9 cellular contexts compared by ENCODE assay signal in the genomic region with DNA sequence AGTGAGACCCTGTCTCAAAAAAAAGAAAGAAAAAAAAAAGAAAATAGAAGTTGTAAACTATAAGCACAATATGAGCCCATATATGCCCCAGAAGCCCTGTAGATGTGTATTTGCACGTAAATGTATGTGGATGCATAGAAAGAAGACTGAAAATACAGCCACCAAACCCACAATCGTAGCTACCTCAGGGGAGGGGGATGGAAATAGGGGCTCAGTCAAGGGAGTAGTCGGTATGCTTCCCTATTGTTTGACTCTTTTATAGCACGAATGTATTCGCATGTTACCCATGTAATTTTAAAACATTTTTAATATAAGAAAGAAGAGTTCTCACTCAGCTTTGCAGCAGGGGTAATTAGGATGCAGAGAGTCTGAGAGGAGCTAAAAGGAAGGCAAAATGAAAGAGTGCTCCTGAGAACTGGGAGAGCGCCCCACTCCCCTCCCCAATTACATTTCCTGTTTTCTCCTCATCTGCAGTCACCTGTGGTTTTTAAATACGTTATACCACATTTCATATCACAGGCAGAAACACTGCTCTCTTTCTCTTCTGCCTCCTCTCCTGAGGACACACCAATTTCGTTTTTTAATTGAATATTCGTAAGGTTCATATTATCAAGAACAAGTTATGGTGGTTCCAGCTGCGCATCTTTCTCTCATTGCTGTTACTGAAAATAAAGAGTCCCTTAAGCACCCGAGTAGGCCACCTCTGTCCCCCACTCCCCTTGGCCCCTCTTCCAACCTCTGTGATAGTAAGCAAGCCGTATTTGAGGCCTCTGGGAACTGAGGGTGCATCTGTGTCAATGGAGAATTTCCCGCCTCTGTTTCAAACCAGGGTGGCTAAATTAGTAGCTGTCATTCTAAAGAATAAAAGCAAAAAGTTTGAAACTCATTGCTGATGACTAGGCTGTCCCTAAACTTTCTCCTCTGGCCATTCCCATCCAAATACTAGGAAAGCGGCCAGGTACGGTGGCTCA. TPM values are rescaled to one million over a fixed set of nuclear protein-coding genes. Genes with fewer than 3 reads are reported as not detected.
DNase-seq lines count a peak whose midpoint lies in the region; ATAC-seq and TF ChIP-seq lines count a peak whose summit lies in the region.
"Had no signal": no experiment of that assay in that cellular context is flagged by ENCODE, and none has a peak within 500 bp of the region (broad histone marks: within the 10 kb centered on the region; RNA-seq: fewer than 3 reads in every experiment).

No MANE protein-coding gene starts in this region.

- H3K27ac Mint-ChIP-seq in activated CD4-positive, alpha-beta T cell treated with anti-CD3 and anti-CD28 coated beads for 36 hours: peak overlapping the region; percentile 96
- H3K27ac Mint-ChIP-seq in activated CD8-positive, alpha-beta T cell treated with anti-CD3 and anti-CD28 coated beads for 36 hours: peak overlapping the region; percentile 98
- peak overlapping the region; percentile 89 for H3K27ac Mint-ChIP-seq in stimulated activated naive B cell treated with anti-CD40 and anti-IgM and Interleukin-4, amounts not matched to agents 10 μg/mL and 1 μg/mL and 100 μg/mL, for 72 hours
- H3K27ac Mint-ChIP-seq: neural progenitor cell had no signal

- peak; percentile 25 for ATAC-seq in activated CD4-positive, alpha-beta T cell treated with anti-CD3 and anti-CD28 coated beads for 36 hours
- ATAC-seq in HG03064 (IDR thresholded peaks at IDR 0.05; ENCODE audit: low read depth, unreplicated experiment): peak; percentile 37
- ATAC-seq in activated CD8-positive, alpha-beta T cell treated with anti-CD3 and anti-CD28 coated beads for 36 hours: peak; percentile 49
- ATAC-seq in stimulated activated naive B cell treated with anti-CD40 and anti-IgM and Interleukin-4, amounts not matched to agents 10 μg/mL and 1 μg/mL and 100 μg/mL, for 72 hours (replicated peaks): peak in 1 of 2 donors; percentile 6
- ATAC-seq in HG03135 (IDR thresholded peaks at IDR 0.05; ENCODE audit: unreplicated experiment): no peak

- peaks cover 29% of the 10 kb centered on the region for H3K36me3 Mint-ChIP-seq in activated CD4-positive, alpha-beta T cell treated with anti-CD3 and anti-CD28 coated beads for 36 hours (ENCODE audit: low read depth)
- peaks cover 43% of the 10 kb centered on the region for H3K36me3 Mint-ChIP-seq in activated CD8-positive, alpha-beta T cell treated with anti-CD3 and anti-CD28 coated beads for 36 hours (ENCODE audit: low read depth)
- peaks cover 2 to 26% of the 10 kb centered on the region in 2 donors for H3K36me3 Mint-ChIP-seq in stimulated activated naive B cell treated with anti-CD40 and anti-IgM and Interleukin-4, amounts not matched to agents 10 μg/mL and 1 μg/mL and 100 μg/mL, for 72 hours

- peaks cover 55% of the 10 kb centered on the region for H3K4me1 Mint-ChIP-seq in activated CD4-positive, alpha-beta T cell treated with anti-CD3 and anti-CD28 coated beads for 36 hours
- H3K4me1 Mint-ChIP-seq in activated CD8-positive, alpha-beta T cell treated with anti-CD3 and anti-CD28 coated beads for 36 hours (ENCODE audit: low read depth): peaks cover 52% of the 10 kb centered on the region
- peaks cover 59 to 75% of the 10 kb centered on the region in 2 donors for H3K4me1 Mint-ChIP-seq in stimulated activated naive B cell treated with anti-CD40 and anti-IgM and Interleukin-4, amounts not matched to agents 10 μg/mL and 1 μg/mL and 100 μg/mL, for 72 hours

- H3K4me3 Mint-ChIP-seq in activated CD4-positive, alpha-beta T cell treated with anti-CD3 and anti-CD28 coated beads for 36 hours: peak overlapping the region; percentile 72
- peak overlapping the region; percentile 64 for H3K4me3 Mint-ChIP-seq in activated CD8-positive, alpha-beta T cell treated with anti-CD3 and anti-CD28 coated beads for 36 hours
- peak overlapping the region; percentile 74 to 77 for H3K4me3 Mint-ChIP-seq in stimulated activated naive B cell treated with anti-CD40 and anti-IgM and Interleukin-4, amounts not matched to agents 10 μg/mL and 1 μg/mL and 100 μg/mL, for 72 hours
- H3K4me3 Mint-ChIP-seq: neural progenitor cell had no signal

- intact Hi-C loops in activated CD4-positive, alpha-beta T cell treated with anti-CD3 and anti-CD28 coated beads for 36 hours (cut with DNase I, micrococcal nuclease): loop anchor here (1.0 to 2.0 kb wide), 4 partner anchors 9 to 76 kb away; a partner anchor contains a TSS
- intact Hi-C loops in activated CD8-positive, alpha-beta T cell treated with anti-CD3 and anti-CD28 coated beads for 36 hours (cut with micrococcal nuclease): no loop called here

- POLR2A ChIA-PET in activated CD4-positive, alpha-beta T cell treated with anti-CD3 and anti-CD28 coated beads for 36 hours (lab: Charles Lee): interaction anchor here (0.6 to 2.1 kb wide), 5 partner anchors 8 to 71 kb away, joined by 3 to 13 read pairs (median 7); a partner anchor contains a TSS
- POLR2A ChIA-PET in activated CD8-positive, alpha-beta T cell treated with anti-CD3 and anti-CD28 coated beads for 36 hours (lab: Charles Lee): interaction anchor here (0.6 to 4.5 kb wide), 6 partner anchors 10 to 109 kb away, joined by 3 to 36 read pairs (median 4); a partner anchor contains a TSS

- no peaks in the 10 kb centered on the region for H3K9me3 Mint-ChIP-seq in activated CD4-positive, alpha-beta T cell treated with anti-CD3 and anti-CD28 coated beads for 36 hours (ENCODE audit: low read depth)
- no peaks in the 10 kb centered on the region for H3K9me3 Mint-ChIP-seq in activated CD8-positive, alpha-beta T cell treated with anti-CD3 and anti-CD28 coated beads for 36 hours
- H3K9me3 Mint-ChIP-seq in stimulated activated naive B cell treated with anti-CD40 and anti-IgM and Interleukin-4, amounts not matched to agents 10 μg/mL and 1 μg/mL and 100 μg/mL, for 72 hours: no peaks in the 10 kb centered on the region

- peak; percentile 49 for DNase-seq in activated CD4-positive, alpha-beta T cell treated with anti-CD3 and anti-CD28 coated beads for 36 hours
- no peak for DNase-seq in activated CD4-positive, alpha-beta T cell treated with anti-CD3 and anti-CD28 coated beads, Interleukin-2, amount 50 U/mL, for 4 hours
- DNase-seq in activated CD8-positive, alpha-beta T cell treated with anti-CD3 and anti-CD28 coated beads for 36 hours: peak; percentile 50
- no peak for DNase-seq in stimulated activated naive B cell treated with anti-CD40 and anti-IgM and Interleukin-4, amounts not matched to agents 10 μg/mL and 1 μg/mL and 100 μg/mL, for 72 hours
- DNase-seq in stimulated activated CD8-positive, alpha-beta memory T cell treated with anti-CD3 and anti-CD28 coated beads, Interleukin-4, amount 100 ng/mL, for 48 hours: no peak
- DNase-seq in DMS79 treated with DMSO at 0.1 percent for 48 hours (lab: John Stamatoyannopoulos, UW): no peak

- H3K27me3 Mint-ChIP-seq in activated CD4-positive, alpha-beta T cell treated with anti-CD3 and anti-CD28 coated beads for 36 hours: no peaks in the 10 kb centered on the region
- no peaks in the 10 kb centered on the region for H3K27me3 Mint-ChIP-seq in activated CD8-positive, alpha-beta T cell treated with anti-CD3 and anti-CD28 coated beads for 36 hours
- H3K27me3 Mint-ChIP-seq in stimulated activated naive B cell treated with anti-CD40 and anti-IgM and Interleukin-4, amounts not matched to agents 10 μg/mL and 1 μg/mL and 100 μg/mL, for 72 hours: no peaks in the 10 kb centered on the region

- no peak for TF ChIP-seq CTCF in activated CD8-positive, alpha-beta T cell treated with anti-CD3 and anti-CD28 coated beads for 36 hours (IDR thresholded peaks at IDR 0.05)

- CTCF ChIA-PET in activated CD4-positive, alpha-beta T cell treated with anti-CD3 and anti-CD28 coated beads for 36 hours (lab: Charles Lee): interaction anchor here (0.6 to 2.3 kb wide), 5 partner anchors 8 to 34 kb away, joined by 3 to 12 read pairs (median 3); a partner anchor contains a TSS
- CTCF ChIA-PET in activated CD8-positive, alpha-beta T cell treated with anti-CD3 and anti-CD28 coated beads for 36 hours (lab: Charles Lee): interaction anchor here (1.0 to 2.9 kb wide), 4 partner anchors 10 to 73 kb away, joined by 3 to 14 read pairs (median 3); a partner anchor contains a TSS

RNA-seq across cellular contexts. Expression of a gene that starts 10.7 kb away (rescaled TPM):
- 100 to 1,000 TPM; 183 to 233 TPM for total RNA-seq in activated CD4-positive, alpha-beta T cell treated with anti-CD3 and anti-CD28 coated beads for 36 hours
- 100 to 1,000 TPM; 205 to 209 TPM for total RNA-seq in activated CD8-positive, alpha-beta T cell treated with anti-CD3 and anti-CD28 coated beads for 36 hours

Comparison
In these comparisons a context has a peak if more than half of its experiments do, and no peak if none do; other contexts are left out.
1. DNase-seq: peak in activated CD4-positive, alpha-beta T cell treated with anti-CD3 and anti-CD28 coated beads for 36 hours (single experiment) and activated CD8-positive, alpha-beta T cell treated with anti-CD3 and anti-CD28 coated beads for 36 hours (single experiment); none in activated CD4-positive, alpha-beta T cell treated with anti-CD3 and anti-CD28 coated beads, Interleukin-2, amount 50 U/mL, for 4 hours (0 of 2), stimulated activated naive B cell treated with anti-CD40 and anti-IgM and Interleukin-4, amounts not matched to agents 10 μg/mL and 1 μg/mL and 100 μg/mL, for 72 hours (single experiment), stimulated activated CD8-positive, alpha-beta memory T cell treated with anti-CD3 and anti-CD28 coated beads, Interleukin-4, amount 100 ng/mL, for 48 hours (single experiment) and DMS79 treated with DMSO at 0.1 percent for 48 hours (single experiment).
2. Peak in every context shown above with its lines, with median percentiles within 50 percentile points of each other: H3K27ac Mint-ChIP-seq and H3K4me3 Mint-ChIP-seq.